18 cellular contexts compared by ENCODE assay signal in the genomic region with DNA sequence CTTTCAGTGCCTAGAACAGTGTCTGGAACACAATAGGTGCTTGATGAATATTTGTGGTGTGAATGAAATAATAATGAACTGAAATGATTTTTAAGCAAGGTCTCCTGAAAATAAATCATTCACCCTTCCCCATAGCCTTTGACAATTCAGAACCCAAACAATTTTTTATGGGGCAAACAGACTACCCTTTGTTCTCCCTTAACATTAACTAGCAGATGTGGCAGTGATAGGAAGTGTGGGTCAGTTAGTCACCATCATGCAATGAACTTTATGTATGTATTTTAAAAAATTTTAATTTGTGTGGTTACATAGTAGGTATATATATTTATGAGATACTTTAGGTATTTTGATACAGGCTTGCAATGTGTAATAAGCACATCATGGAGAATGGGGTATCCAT. TPM values are rescaled to one million over a fixed set of nuclear protein-coding genes. Genes with fewer than 3 reads are reported as not detected.
DNase-seq lines count a peak whose midpoint lies in the region; ATAC-seq and TF ChIP-seq lines count a peak whose summit lies in the region.
"Had no signal": no experiment of that assay in that cellular context is flagged by ENCODE, and none has a peak within 500 bp of the region (broad histone marks: within the 10 kb centered on the region; RNA-seq: fewer than 3 reads in every experiment).

No MANE protein-coding gene starts in this region.

- TF ChIP-seq CTCF in tibial nerve (IDR thresholded peaks at IDR 0.05) = no peak

- ATAC-seq in activated CD8-positive, alpha-beta memory T cell treated with anti-CD3 and anti-CD28 coated beads, Interleukin-2, amount 10 ng/mL, durations not matched to agents 7 days and 5 days = no peak
- ATAC-seq in HG03175 (IDR thresholded peaks at IDR 0.05; ENCODE audit: unreplicated experiment) = no peak
- ATAC-seq: GM12878 had no signal

- H3K27ac ChIP-seq in CD4-positive, alpha-beta memory T cell (ENCODE audit: low read depth, low read length) = peak overlapping the region; percentile 56
- no peak overlapping the region for H3K27ac ChIP-seq in tibial nerve
- H3K27ac ChIP-seq: Peyer's patch had no signal

- H3K36me3 Mint-ChIP-seq in activated CD8-positive, alpha-beta memory T cell treated with anti-CD3 and anti-CD28 coated beads, Interleukin-2, amount 10 ng/mL, durations not matched to agents 7 days and 5 days = peaks cover 14% of the 10 kb centered on the region
- peaks cover 0 to 3% of the 10 kb centered on the region in 2 donors for H3K36me3 Mint-ChIP-seq in CD4-positive, alpha-beta memory T cell
- peaks cover 11% of the 10 kb centered on the region for H3K36me3 Mint-ChIP-seq in activated naive CD8-positive, alpha-beta T cell treated with anti-CD3 and anti-CD28 coated beads for 36 hours

- CTCF ChIA-PET in activated CD8-positive, alpha-beta memory T cell treated with anti-CD3 and anti-CD28 coated beads, Interleukin-2, amount 10 ng/mL, durations not matched to agents 7 days and 5 days (lab: Charles Lee) = interaction anchor here (1.1 kb wide), 1 partner anchor 8 kb away, joined by 3 read pairs; no protein-coding TSS in a partner anchor
- CTCF ChIA-PET in CD4-positive, alpha-beta memory T cell (lab: Charles Lee; ENCODE audit: partially characterized antibody) = interaction anchor here (1.0 kb wide), 1 partner anchor 12 kb away, joined by 3 read pairs; no protein-coding TSS in a partner anchor

- no peaks in the 10 kb centered on the region for H3K27me3 Mint-ChIP-seq in activated CD8-positive, alpha-beta memory T cell treated with anti-CD3 and anti-CD28 coated beads, Interleukin-2, amount 10 ng/mL, durations not matched to agents 7 days and 5 days
- no peaks in the 10 kb centered on the region for H3K27me3 Mint-ChIP-seq in CD4-positive, alpha-beta memory T cell
- no peaks in the 10 kb centered on the region for H3K27me3 Mint-ChIP-seq in activated naive CD8-positive, alpha-beta T cell treated with anti-CD3 and anti-CD28 coated beads for 36 hours

- H3K9me3 Mint-ChIP-seq in activated CD8-positive, alpha-beta memory T cell treated with anti-CD3 and anti-CD28 coated beads, Interleukin-2, amount 10 ng/mL, durations not matched to agents 7 days and 5 days (ENCODE audit: low read depth) = peaks cover 3% of the 10 kb centered on the region
- H3K9me3 Mint-ChIP-seq in CD4-positive, alpha-beta memory T cell = no peaks in the 10 kb centered on the region
- H3K9me3 Mint-ChIP-seq in activated naive CD8-positive, alpha-beta T cell treated with anti-CD3 and anti-CD28 coated beads for 36 hours = peaks cover 7% of the 10 kb centered on the region

- POLR2A ChIA-PET in CD4-positive, alpha-beta memory T cell (lab: Charles Lee; ENCODE audit: partially characterized antibody) = interaction anchor here (0.9 to 11.1 kb wide), 8 partner anchors 8 to 54 kb away, joined by 3 to 148 read pairs (median 12); no protein-coding TSS in a partner anchor

- TF ChIP-seq POLR2A in tibial nerve (IDR thresholded peaks at IDR 0.05) = no peak

- H3K4me1 ChIP-seq in CD4-positive, alpha-beta memory T cell (ENCODE audit: insufficient read depth, low read length) = peaks cover 86% of the 10 kb centered on the region
- H3K4me1 ChIP-seq in tibial nerve = no peaks in the 10 kb centered on the region
- H3K4me1 ChIP-seq: Peyer's patch had no signal

- peaks cover 87% of the 10 kb centered on the region for H3K4me1 Mint-ChIP-seq in activated CD8-positive, alpha-beta memory T cell treated with anti-CD3 and anti-CD28 coated beads, Interleukin-2, amount 10 ng/mL, durations not matched to agents 7 days and 5 days
- peaks cover 48 to 81% (median 65%) of the 10 kb centered on the region in 4 donors for H3K4me1 Mint-ChIP-seq in CD4-positive, alpha-beta memory T cell
- peaks cover 58% of the 10 kb centered on the region for H3K4me1 Mint-ChIP-seq in activated naive CD8-positive, alpha-beta T cell treated with anti-CD3 and anti-CD28 coated beads for 36 hours
- H3K4me1 Mint-ChIP-seq: H9 had no signal

- no peak for TF ChIP-seq EP300 in tibial nerve (IDR thresholded peaks at IDR 0.05)

- no peaks in the 10 kb centered on the region for H3K9me3 ChIP-seq in CD4-positive, alpha-beta memory T cell (ENCODE audit: control insufficient read depth in 1 of 2, low read length in 2 of 2)
- H3K9me3 ChIP-seq in tibial nerve = no peaks in the 10 kb centered on the region
- H3K9me3 ChIP-seq: Peyer's patch had no signal

- H3K4me3 ChIP-seq in CD4-positive, alpha-beta memory T cell (ENCODE audit: low read length in 2 of 2) = peak overlapping the region in 1 of 2 donors; percentile 5
- no peak overlapping the region for H3K4me3 ChIP-seq in tibial nerve
- H3K4me3 ChIP-seq: GM12878, Peyer's patch had no signal

- DNase-seq in activated CD8-positive, alpha-beta memory T cell treated with anti-CD3 and anti-CD28 coated beads, Interleukin-2, amount 10 ng/mL, durations not matched to agents 7 days and 5 days = no peak
- DNase-seq in activated CD8-positive, alpha-beta memory T cell treated with anti-CD3 and anti-CD28 coated beads, Interleukin-2, amount 50 U/mL, for 4 hours = no peak
- no peak for DNase-seq in CD4-positive, alpha-beta memory T cell
- DNase-seq in SK-MEL-5 (ENCODE audit: low read depth, low spot score) (peak; percentile 42), tibial nerve (ENCODE audit: low spot score in 2 of 2) (no peak)
- no peak for DNase-seq in activated naive CD8-positive, alpha-beta T cell treated with anti-CD3 and anti-CD28 coated beads for 36 hours
- DNase-seq: AML-193, DMS79, H9, NCI-H1436, NCI-H2029 treated with DMSO at 0.1 percent for 48 hours, NCI-H510A, Peyer's patch had no signal

- in situ Hi-C loops in SK-MEL-5 (cut with HindIII; ENCODE audit: low pct_unique_long_range_greater_than_20kb, low sequenced_read_pairs) = no loop called here

- no peaks in the 10 kb centered on the region for H3K27me3 ChIP-seq in CD4-positive, alpha-beta memory T cell (ENCODE audit: insufficient read depth, low read length)
- no peaks in the 10 kb centered on the region for H3K27me3 ChIP-seq in tibial nerve
- H3K27me3 ChIP-seq: Peyer's patch had no signal

- H3K36me3 ChIP-seq in CD4-positive, alpha-beta memory T cell (ENCODE audit: insufficient read depth, low read length) = no peaks in the 10 kb centered on the region
- H3K36me3 ChIP-seq in tibial nerve = no peaks in the 10 kb centered on the region
- H3K36me3 ChIP-seq: Peyer's patch had no signal

- intact Hi-C loops in CD4-positive, alpha-beta memory T cell (cut with micrococcal nuclease) = loop anchor here (1.0 kb wide), 2 partner anchors 8 to 15 kb away; no protein-coding TSS in a partner anchor

- no peak overlapping the region for H3K4me3 Mint-ChIP-seq in activated CD8-positive, alpha-beta memory T cell treated with anti-CD3 and anti-CD28 coated beads, Interleukin-2, amount 10 ng/mL, durations not matched to agents 7 days and 5 days
- H3K4me3 Mint-ChIP-seq in CD4-positive, alpha-beta memory T cell = peak overlapping the region in 1 of 8 donors; percentile 52
- no peak overlapping the region for H3K4me3 Mint-ChIP-seq in activated naive CD8-positive, alpha-beta T cell treated with anti-CD3 and anti-CD28 coated beads for 36 hours
- H3K4me3 Mint-ChIP-seq: H9 had no signal

- H3K27ac Mint-ChIP-seq in activated CD8-positive, alpha-beta memory T cell treated with anti-CD3 and anti-CD28 coated beads, Interleukin-2, amount 10 ng/mL, durations not matched to agents 7 days and 5 days = peak overlapping the region; percentile 84
- H3K27ac Mint-ChIP-seq in CD4-positive, alpha-beta memory T cell = peak overlapping the region in 6 of 7 donors; percentile 85 to 95 (median 91)
- H3K27ac Mint-ChIP-seq in activated naive CD8-positive, alpha-beta T cell treated with anti-CD3 and anti-CD28 coated beads for 36 hours = peak overlapping the region; percentile 8
- H3K27ac Mint-ChIP-seq: H9 had no signal

RNA-seq across cellular contexts. Expression of a gene that starts 27.2 kb away (rescaled TPM):
- total RNA-seq in activated CD8-positive, alpha-beta memory T cell treated with anti-CD3 and anti-CD28 coated beads, Interleukin-2, amount 10 ng/mL, durations not matched to agents 7 days and 5 days = 10 to 100 TPM in 1 of 2 experiments, 1 to 10 TPM in 1; 5.9 to 12.7 TPM
- total RNA-seq in CD4-positive, alpha-beta memory T cell = 10 to 100 TPM; 68.4 to 75.0 TPM
- polyA plus RNA-seq in CD4-positive, alpha-beta memory T cell = 100 to 1,000 TPM; 109 to 137 TPM
- not detected in 2 replicates for total RNA-seq in SK-MEL-5 (2014; rRNA removed; shearing (Covaris generic))
- not detected in 2 replicates for polyA plus RNA-seq in SK-MEL-5 (2015; cell fraction: cytosol; rRNA removed)
- not detected in 2 replicates for polyA plus RNA-seq in SK-MEL-5 (2015; cell fraction: nucleus; rRNA removed)
- total RNA-seq in activated naive CD8-positive, alpha-beta T cell treated with anti-CD3 and anti-CD28 coated beads for 36 hours = 1 to 10 TPM; 2.3 to 2.6 TPM
- 1 to 10 TPM in 1 of 4 donors, under 1 TPM in 1, not detected in 2; 0.20 to 1.3 TPM for total RNA-seq in tibial nerve
- total RNA-seq: A673, G401, H9, HT-29 had no signal

Comparison
In these comparisons a context has a peak if more than half of its experiments do, and no peak if none do; other contexts are left out.
1. H3K27ac Mint-ChIP-seq: peak in every context shown above with its lines; median percentile 91 in CD4-positive, alpha-beta memory T cell; 84 in activated CD8-positive, alpha-beta memory T cell treated with anti-CD3 and anti-CD28 coated beads, Interleukin-2, amount 10 ng/mL, durations not matched to agents 7 days and 5 days; 8 in activated naive CD8-positive, alpha-beta T cell treated with anti-CD3 and anti-CD28 coated beads for 36 hours.
2. RNA of a gene that starts 27.2 kb away (total RNA-seq): 68.4 to 75.0 TPM in CD4-positive, alpha-beta memory T cell; 5.9 to 12.7 TPM in activated CD8-positive, alpha-beta memory T cell treated with anti-CD3 and anti-CD28 coated beads, Interleukin-2, amount 10 ng/mL, durations not matched to agents 7 days and 5 days, 2.3 to 2.6 TPM in activated naive CD8-positive, alpha-beta T cell treated with anti-CD3 and anti-CD28 coated beads for 36 hours, 0.20 to 1.3 TPM in tibial nerve and not detected in SK-MEL-5; every median in the first group is over 4 times any median in the second.